In the genomic region with DNA sequence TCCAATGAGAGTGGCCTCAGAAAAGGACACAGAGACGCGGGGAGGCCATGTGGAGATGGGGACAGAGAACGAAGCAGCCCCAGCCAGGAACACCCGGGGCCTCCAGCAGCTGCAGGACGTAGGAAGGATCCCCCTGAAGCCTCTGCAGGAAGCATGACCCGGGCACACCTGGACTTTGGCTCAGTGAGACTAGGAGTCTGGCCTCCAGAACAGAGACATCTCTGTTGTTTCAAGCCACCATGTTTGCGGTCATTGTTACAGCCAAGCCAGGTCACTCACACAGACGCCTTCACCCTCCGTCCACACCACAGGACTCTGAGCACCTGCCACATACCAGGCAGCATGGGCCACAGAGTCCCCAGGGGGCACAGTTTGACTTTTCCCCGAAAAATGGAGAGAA, we compare ENCODE assay signal across 1 cellular context.
TF ChIP-seq lines count a peak whose summit lies in the region.

No MANE protein-coding gene starts in this region.

TF ChIP-seq in HepG2, 621 proteins besides CTCF, POLR2A, EP300 and RAD21 (continued from another document):
- TF ChIP-seq RXRA (CRISPR knock-in tag; IDR thresholded peaks at IDR 0.05) (peak; percentile 38; the same call in 1 of the 2 replicates), YY1 (IDR thresholded peaks at IDR 0.05; ENCODE audit: insufficient read depth, insufficient replicate concordance, low read depth, low read length) (peak; percentile 31), TEAD3 (CRISPR knock-in tag; optimal IDR thresholded peaks at IDR 0.05; ENCODE audit: borderline replicate concordance) (peak; percentile 28), ZNF484 (CRISPR knock-in tag; IDR thresholded peaks at IDR 0.05; ENCODE audit: borderline replicate concordance, low read depth) (no peak), NCOR1 (IDR thresholded peaks at IDR 0.05; ENCODE audit: borderline replicate concordance, low read length) (0 out of 2 replicates have a peak, but pooled peaks have one; percentile 21)
- TF ChIP-seq, protein P1, sequence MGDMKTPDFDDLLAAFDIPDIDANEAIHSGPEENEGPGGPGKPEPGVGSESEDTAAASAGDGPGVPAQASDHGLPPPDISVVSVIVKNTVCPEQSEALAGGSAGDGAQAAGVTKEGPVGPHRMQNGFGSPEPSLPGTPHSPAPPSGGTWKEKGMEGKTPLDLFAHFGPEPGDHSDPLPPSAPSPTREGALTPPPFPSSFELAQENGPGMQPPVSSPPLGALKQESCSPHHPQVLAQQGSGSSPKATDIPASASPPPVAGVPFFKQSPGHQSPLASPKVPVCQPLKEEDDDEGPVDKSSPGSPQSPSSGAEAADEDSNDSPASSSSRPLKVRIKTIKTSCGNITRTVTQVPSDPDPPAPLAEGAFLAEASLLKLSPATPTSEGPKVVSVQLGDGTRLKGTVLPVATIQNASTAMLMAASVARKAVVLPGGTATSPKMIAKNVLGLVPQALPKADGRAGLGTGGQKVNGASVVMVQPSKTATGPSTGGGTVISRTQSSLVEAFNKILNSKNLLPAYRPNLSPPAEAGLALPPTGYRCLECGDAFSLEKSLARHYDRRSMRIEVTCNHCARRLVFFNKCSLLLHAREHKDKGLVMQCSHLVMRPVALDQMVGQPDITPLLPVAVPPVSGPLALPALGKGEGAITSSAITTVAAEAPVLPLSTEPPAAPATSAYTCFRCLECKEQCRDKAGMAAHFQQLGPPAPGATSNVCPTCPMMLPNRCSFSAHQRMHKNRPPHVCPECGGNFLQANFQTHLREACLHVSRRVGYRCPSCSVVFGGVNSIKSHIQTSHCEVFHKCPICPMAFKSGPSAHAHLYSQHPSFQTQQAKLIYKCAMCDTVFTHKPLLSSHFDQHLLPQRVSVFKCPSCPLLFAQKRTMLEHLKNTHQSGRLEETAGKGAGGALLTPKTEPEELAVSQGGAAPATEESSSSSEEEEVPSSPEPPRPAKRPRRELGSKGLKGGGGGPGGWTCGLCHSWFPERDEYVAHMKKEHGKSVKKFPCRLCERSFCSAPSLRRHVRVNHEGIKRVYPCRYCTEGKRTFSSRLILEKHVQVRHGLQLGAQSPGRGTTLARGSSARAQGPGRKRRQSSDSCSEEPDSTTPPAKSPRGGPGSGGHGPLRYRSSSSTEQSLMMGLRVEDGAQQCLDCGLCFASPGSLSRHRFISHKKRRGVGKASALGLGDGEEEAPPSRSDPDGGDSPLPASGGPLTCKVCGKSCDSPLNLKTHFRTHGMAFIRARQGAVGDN (CRISPR knock-in tag; IDR thresholded peaks at IDR 0.05): peak; percentile 48
- TF ChIP-seq, protein P2, sequence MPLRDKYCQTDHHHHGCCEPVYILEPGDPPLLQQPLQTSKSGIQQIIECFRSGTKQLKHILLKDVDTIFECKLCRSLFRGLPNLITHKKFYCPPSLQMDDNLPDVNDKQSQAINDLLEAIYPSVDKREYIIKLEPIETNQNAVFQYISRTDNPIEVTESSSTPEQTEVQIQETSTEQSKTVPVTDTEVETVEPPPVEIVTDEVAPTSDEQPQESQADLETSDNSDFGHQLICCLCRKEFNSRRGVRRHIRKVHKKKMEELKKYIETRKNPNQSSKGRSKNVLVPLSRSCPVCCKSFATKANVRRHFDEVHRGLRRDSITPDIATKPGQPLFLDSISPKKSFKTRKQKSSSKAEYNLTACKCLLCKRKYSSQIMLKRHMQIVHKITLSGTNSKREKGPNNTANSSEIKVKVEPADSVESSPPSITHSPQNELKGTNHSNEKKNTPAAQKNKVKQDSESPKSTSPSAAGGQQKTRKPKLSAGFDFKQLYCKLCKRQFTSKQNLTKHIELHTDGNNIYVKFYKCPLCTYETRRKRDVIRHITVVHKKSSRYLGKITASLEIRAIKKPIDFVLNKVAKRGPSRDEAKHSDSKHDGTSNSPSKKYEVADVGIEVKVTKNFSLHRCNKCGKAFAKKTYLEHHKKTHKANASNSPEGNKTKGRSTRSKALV (CRISPR knock-in tag; IDR thresholded peaks at IDR 0.05): no peak
- TF ChIP-seq, protein P3, sequence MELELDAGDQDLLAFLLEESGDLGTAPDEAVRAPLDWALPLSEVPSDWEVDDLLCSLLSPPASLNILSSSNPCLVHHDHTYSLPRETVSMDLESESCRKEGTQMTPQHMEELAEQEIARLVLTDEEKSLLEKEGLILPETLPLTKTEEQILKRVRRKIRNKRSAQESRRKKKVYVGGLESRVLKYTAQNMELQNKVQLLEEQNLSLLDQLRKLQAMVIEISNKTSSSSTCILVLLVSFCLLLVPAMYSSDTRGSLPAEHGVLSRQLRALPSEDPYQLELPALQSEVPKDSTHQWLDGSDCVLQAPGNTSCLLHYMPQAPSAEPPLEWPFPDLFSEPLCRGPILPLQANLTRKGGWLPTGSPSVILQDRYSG (CRISPR knock-in tag; IDR thresholded peaks at IDR 0.05): no peak
